Comparison of ENCODE assay signal across 9 cellular contexts in the genomic region with DNA sequence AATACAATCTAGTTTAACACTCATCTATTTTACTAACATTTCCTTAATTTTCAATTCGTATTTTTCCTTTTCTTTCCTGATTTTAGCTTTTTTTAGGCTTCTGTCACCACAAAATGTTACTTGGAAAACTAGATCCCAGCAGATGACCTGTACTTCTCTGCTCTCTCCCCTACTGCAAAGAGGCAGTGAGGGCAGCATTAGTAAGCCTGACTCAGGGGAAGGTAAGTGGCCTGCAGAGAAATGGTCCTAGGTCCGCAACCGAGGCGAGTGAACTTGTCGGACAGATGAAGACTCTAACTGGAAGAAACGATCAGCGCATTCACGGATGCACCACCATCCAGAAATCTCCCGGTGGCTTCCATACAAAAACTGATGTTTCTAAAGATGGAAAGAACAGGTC. TPM values are rescaled to one million over a fixed set of nuclear protein-coding genes. Genes with fewer than 3 reads are reported as not detected.
DNase-seq lines count a peak whose midpoint lies in the region; ATAC-seq and TF ChIP-seq lines count a peak whose summit lies in the region.
"Had no signal": no experiment of that assay in that cellular context is flagged by ENCODE, and none has a peak within 500 bp of the region (broad histone marks: within the 10 kb centered on the region; RNA-seq: fewer than 3 reads in every experiment).

No MANE protein-coding gene starts in this region.

- H3K79me2 ChIP-seq in hepatocyte = no peaks in the 10 kb centered on the region

- DNase-seq in DMS53 (lab: John Stamatoyannopoulos, UW) = peak; percentile 11
- DNase-seq in DMS53 treated with DMSO at 0.1 percent for 48 hours (lab: John Stamatoyannopoulos, UW; ENCODE audit: unreplicated experiment) = no peak
- no peak for DNase-seq in hepatocyte (ENCODE audit: low spot score)
- DNase-seq in stomach = no peak
- DNase-seq in NCI-H1436 treated with DMSO at 0.1 percent for 48 hours (lab: John Stamatoyannopoulos, UW) = no peak

- no peak for ATAC-seq in activated T-helper 17 cell treated with anti-CD3 and anti-CD28 coated beads, Interleukin-2, amount 50 U/mL, for 72 hours (replicated peaks)
- ATAC-seq in HG03039 (IDR thresholded peaks at IDR 0.05; ENCODE audit: unreplicated experiment) (no peak), GM19023 (IDR thresholded peaks at IDR 0.05; ENCODE audit: unreplicated experiment) (no peak)

- intact Hi-C loops in stomach (cut with DNase I; ENCODE audit: low total_unique reads) = no loop called here

- H4K20me1 ChIP-seq in hepatocyte (ENCODE audit: insufficient read depth, poor library complexity, severe bottlenecking) = no peaks in the 10 kb centered on the region

- TF ChIP-seq CTCF in hepatocyte (IDR thresholded peaks at IDR 0.05; ENCODE audit: poor library complexity) (no peak), stomach (IDR thresholded peaks at IDR 0.05) (no peak)

- H3K4me3 ChIP-seq in hepatocyte (no peak overlapping the region), stomach (no peak overlapping the region)
- H3K4me3 ChIP-seq: lung had no signal

- H3K27ac ChIP-seq in hepatocyte (peak overlapping the region; percentile 95), stomach (peak overlapping the region in 4 of 5 donors; percentile 81 to 92 (median 88))

- no peak for TF ChIP-seq EP300 in stomach (IDR thresholded peaks at IDR 0.05)

- no peak overlapping the region for H2AFZ ChIP-seq in hepatocyte

- peak overlapping the region; percentile 52 for H3K4me3 Mint-ChIP-seq in activated T-helper 17 cell treated with anti-CD3 and anti-CD28 coated beads, Interleukin-2, amount 50 U/mL, for 72 hours

- H3K4me2 ChIP-seq in hepatocyte = peak overlapping the region; percentile 64

- no peaks in the 10 kb centered on the region for H3K9me3 Mint-ChIP-seq in activated T-helper 17 cell treated with anti-CD3 and anti-CD28 coated beads, Interleukin-2, amount 50 U/mL, for 72 hours

- no peaks in the 10 kb centered on the region for H3K36me3 ChIP-seq in hepatocyte (replicated peaks; ENCODE audit: insufficient read depth, low read depth)
- H3K36me3 ChIP-seq in stomach = peaks cover 35 to 74% (median 72%) of the 10 kb centered on the region in 4 donors

- no peak for TF ChIP-seq POLR2A in stomach (IDR thresholded peaks at IDR 0.05)

- no peaks in the 10 kb centered on the region for H3K9me2 ChIP-seq in hepatocyte (replicated peaks; ENCODE audit: insufficient read depth)

- H3K4me1 Mint-ChIP-seq in activated T-helper 17 cell treated with anti-CD3 and anti-CD28 coated beads, Interleukin-2, amount 50 U/mL, for 72 hours = peaks cover 40% of the 10 kb centered on the region

- H3K27me3 Mint-ChIP-seq in activated T-helper 17 cell treated with anti-CD3 and anti-CD28 coated beads, Interleukin-2, amount 50 U/mL, for 72 hours = no peaks in the 10 kb centered on the region

- H3K9me3 ChIP-seq in hepatocyte (ENCODE audit: low read depth) (no peaks in the 10 kb centered on the region), stomach (no peaks in the 10 kb centered on the region)

- whole genome bisulfite sequencing in hepatocyte (ENCODE audit: low lambda C conversion rate, missing lambda C conversion rate) = 92% methylated on average over 9 of the region's 9 CpGs
- WGBS in stomach, 5 donors = 85 to 94% (median 92%) methylated on average over 9 of the region's 9 CpGs

- H3K36me3 Mint-ChIP-seq in activated T-helper 17 cell treated with anti-CD3 and anti-CD28 coated beads, Interleukin-2, amount 50 U/mL, for 72 hours (ENCODE audit: low read depth) = peaks cover 62% of the 10 kb centered on the region

- H3K4me1 ChIP-seq in hepatocyte (ENCODE audit: insufficient read depth) = peaks cover 22% of the 10 kb centered on the region
- peaks cover 22 to 46% (median 33%) of the 10 kb centered on the region in 4 donors for H3K4me1 ChIP-seq in stomach

- H3K27me3 ChIP-seq in hepatocyte (no peaks in the 10 kb centered on the region), stomach (no peaks in the 10 kb centered on the region)

- H3K27ac Mint-ChIP-seq in activated T-helper 17 cell treated with anti-CD3 and anti-CD28 coated beads, Interleukin-2, amount 50 U/mL, for 72 hours = peak overlapping the region; percentile 96

RNA-seq across cellular contexts. Expression of gene TMEM43, which starts 20.4 kb away (rescaled TPM):
- 10 to 100 TPM; 42.1 to 44.5 TPM for total RNA-seq in activated T-helper 17 cell treated with anti-CD3 and anti-CD28 coated beads, Interleukin-2, amount 50 U/mL, for 72 hours
- 66.4 and 73.1 TPM in 2 replicates for total RNA-seq in hepatocyte
- polyA plus RNA-seq in hepatocyte = 52.7 and 59.4 TPM in 2 replicates
- 10 to 100 TPM; 28.6 to 67.4 (median 51.9) TPM for total RNA-seq in stomach
- 10 to 100 TPM; 12.6 to 45.0 (median 12.7) TPM for polyA plus RNA-seq in stomach

RNA-seq across cellular contexts. Expression of gene CHCHD4, which starts 20.6 kb away (rescaled TPM):
- 10 to 100 TPM; 11.6 to 27.6 TPM for total RNA-seq in activated T-helper 17 cell treated with anti-CD3 and anti-CD28 coated beads, Interleukin-2, amount 50 U/mL, for 72 hours
- total RNA-seq in hepatocyte = 14.6 and 15.2 TPM in 2 replicates
- polyA plus RNA-seq in hepatocyte = 21.8 and 22.8 TPM in 2 replicates
- 10 to 100 TPM in 2 of 5 donors, 1 to 10 TPM in 3; 1.7 to 11.7 (median 9.0) TPM for total RNA-seq in stomach
- 10 to 100 TPM; 13.9 to 16.1 (median 14.8) TPM for polyA plus RNA-seq in stomach

RNA-seq across cellular contexts. Expression of gene XPC, which starts 33.2 kb away (rescaled TPM):
- 10 to 100 TPM; 31.9 to 39.7 TPM for total RNA-seq in activated T-helper 17 cell treated with anti-CD3 and anti-CD28 coated beads, Interleukin-2, amount 50 U/mL, for 72 hours
- 28.6 and 29.5 TPM in 2 replicates for total RNA-seq in hepatocyte
- polyA plus RNA-seq in hepatocyte = 27.3 and 27.4 TPM in 2 replicates
- total RNA-seq in stomach = 10 to 100 TPM; 34.0 to 51.0 (median 41.4) TPM
- polyA plus RNA-seq in stomach = 10 to 100 TPM in 2 of 3 donors, 1 to 10 TPM in 1; 8.8 to 15.3 (median 13.7) TPM

RNA-seq across cellular contexts. Expression of gene LSM3, which starts 33.4 kb away (rescaled TPM):
- 10 to 100 TPM; 15.6 to 20.6 TPM for total RNA-seq in activated T-helper 17 cell treated with anti-CD3 and anti-CD28 coated beads, Interleukin-2, amount 50 U/mL, for 72 hours
- total RNA-seq in hepatocyte (10.5 and 12.4 TPM in 2 replicates), stomach (10 to 100 TPM in 1 of 5 donors, 1 to 10 TPM in 4; 2.2 to 14.1 (median 6.1) TPM)
- polyA plus RNA-seq in hepatocyte (22.1 and 26.4 TPM in 2 replicates), stomach (10 to 100 TPM; 13.8 to 15.0 (median 14.2) TPM)
